ENCODE assay signal across 13 cellular contexts in the genomic region with DNA sequence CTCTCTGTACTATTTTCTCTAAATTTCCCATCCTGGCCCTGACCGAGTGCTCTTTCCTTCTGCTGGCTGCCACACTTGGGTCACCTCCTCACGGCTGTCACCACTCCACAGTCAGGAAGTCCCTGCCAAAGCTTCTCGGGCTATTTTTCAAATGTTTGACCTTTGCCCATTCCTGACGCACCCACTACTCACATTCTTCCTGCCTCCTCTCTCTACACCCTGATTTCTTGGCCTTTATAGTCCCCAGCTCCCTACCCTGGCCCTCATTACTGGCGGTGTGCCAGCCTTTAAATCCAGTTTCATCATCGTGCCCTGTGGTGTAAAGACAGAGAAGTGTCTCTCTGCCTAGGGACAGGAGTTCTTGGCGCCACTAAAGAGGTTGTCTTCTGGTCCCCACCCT. TPM values are rescaled to one million over a fixed set of nuclear protein-coding genes. Genes with fewer than 3 reads are reported as not detected.
A peak's percentile ranks its signal among the peaks of the same experiment; 100 is the strongest.
DNase-seq lines count a peak whose midpoint lies in the region; ATAC-seq, FAIRE-seq and TF ChIP-seq lines count a peak whose summit lies in the region.
"Had no signal": no experiment of that assay in that cellular context is flagged by ENCODE, and none has a peak within 500 bp of the region (broad histone marks: within the 10 kb centered on the region; RNA-seq: fewer than 3 reads in every experiment).

No MANE protein-coding gene starts in this region.

- no peaks in the 10 kb centered on the region for H3K9me3 ChIP-seq in thoracic aorta
- H3K9me3 ChIP-seq: esophagus squamous epithelium had no signal

- no peak for TF ChIP-seq CTCF in thoracic aorta (IDR thresholded peaks at IDR 0.05)

- peaks cover 3 to 13% of the 10 kb centered on the region in 2 donors for H3K4me1 ChIP-seq in thoracic aorta (ENCODE audit: control insufficient read depth in 1 of 2, low read depth in 2 of 2)
- H3K4me1 ChIP-seq: esophagus squamous epithelium had no signal

- H3K4me3 ChIP-seq in thoracic aorta: no peak overlapping the region
- H3K4me3 ChIP-seq: esophagus squamous epithelium had no signal

- H3K27ac ChIP-seq in thoracic aorta: peak overlapping the region; percentile 40 to 49

- ATAC-seq in left colon (peak; percentile 81), thoracic aorta (ENCODE audit: insufficient number of reproducible peaks, low FRiP score, low read depth) (no peak), GM19452 (IDR thresholded peaks at IDR 0.05; ENCODE audit: unreplicated experiment) (no peak)
- ATAC-seq: naive thymus-derived CD4-positive, alpha-beta T cell; WTC11 had no signal

- no peak for FAIRE-seq in HTR-8/SVneo (lab: Jason Lieb, UNC)

- no peaks in the 10 kb centered on the region for H3K27me3 ChIP-seq in thoracic aorta (replicated peaks; ENCODE audit: insufficient read depth)
- H3K27me3 ChIP-seq: esophagus squamous epithelium had no signal

- H3K36me3 ChIP-seq in thoracic aorta: no peaks in the 10 kb centered on the region
- H3K36me3 ChIP-seq: esophagus squamous epithelium had no signal

- peak; percentile 32 for DNase-seq in HTR-8/SVneo (ENCODE audit: insufficient read length, low spot score)
- DNase-seq in cerebellum (ENCODE audit: low spot score): peak; percentile 42
- DNase-seq in left colon: peak; percentile 24 to 27
- DNase-seq in thoracic aorta (ENCODE audit: low spot score): no peak
- no peak for DNase-seq in dedifferentiated amniotic fluid mesenchymal stem cell (ENCODE audit: extremely low spot score)
- DNase-seq in NCI-H526 treated with DMSO at 0.1 percent for 48 hours (lab: John Stamatoyannopoulos, UW): no peak
- DNase-seq: activated naive CD4-positive, alpha-beta T cell treated with anti-CD3 and anti-CD28 coated beads, Interleukin-2, amount 50 U/mL, for 16 hours; esophagus squamous epithelium; immature natural killer cell; naive thymus-derived CD4-positive, alpha-beta T cell; NCI-H774 had no signal

- intact Hi-C loops in left colon (cut with DNase I, micrococcal nuclease): no loop called here

RNA-seq across cellular contexts. Expression of a gene that starts 46.4 kb away (rescaled TPM):
- total RNA-seq in cerebellum (17.9 TPM), left colon (10 to 100 TPM; 18.6 to 20.1 TPM), thoracic aorta (10 to 100 TPM in 1 of 2 donors, 1 to 10 TPM in 1; 7.7 to 27.2 TPM)

Comparison
In these comparisons a context has a peak if more than half of its experiments do, and no peak if none do; other contexts are left out.
1. DNase-seq: peak in HTR-8/SVneo (single experiment), cerebellum (single experiment) and left colon (2 of 2); none in thoracic aorta (single experiment), dedifferentiated amniotic fluid mesenchymal stem cell (single experiment) and NCI-H526 treated with DMSO at 0.1 percent for 48 hours (single experiment).